In the genomic region with DNA sequence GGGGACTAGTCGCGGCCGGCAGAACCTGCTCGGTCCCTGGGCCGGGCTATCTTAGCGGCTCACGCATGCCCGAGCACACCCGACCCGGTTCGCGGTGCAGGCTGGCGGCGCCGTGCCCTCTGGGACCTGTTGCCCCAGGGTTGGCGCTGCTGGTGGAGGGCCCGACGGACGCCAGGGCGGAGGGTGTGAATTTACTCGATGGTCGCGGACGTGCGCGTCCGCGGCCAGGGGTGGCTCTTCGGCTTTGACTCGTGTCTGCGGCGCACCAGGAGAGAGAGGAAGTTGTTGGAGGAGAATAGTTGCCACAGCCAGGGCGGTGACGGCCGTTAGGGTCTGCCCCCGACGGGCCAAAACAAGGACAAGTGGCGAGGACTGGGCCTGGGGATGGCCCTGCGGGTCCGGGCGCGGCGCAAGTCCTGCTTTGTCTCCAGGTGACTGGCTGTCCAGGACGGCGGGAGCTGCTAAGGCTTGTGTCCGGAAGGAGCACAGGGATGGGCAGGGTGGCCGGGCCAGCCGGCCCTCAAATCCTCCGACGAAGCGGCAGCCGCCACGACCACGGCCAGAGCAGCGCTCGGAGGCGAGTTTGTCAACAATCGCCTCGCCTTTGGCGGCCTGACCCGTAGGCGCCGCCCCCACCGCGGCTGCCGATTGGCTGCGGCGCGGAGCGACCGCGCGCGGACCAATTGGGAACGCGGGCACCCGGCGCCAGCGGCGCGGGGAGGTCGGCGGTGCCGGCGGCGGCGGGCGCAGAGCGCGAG, we compare ENCODE assay signal across 8 cellular contexts. TPM values are rescaled to one million over a fixed set of nuclear protein-coding genes. Genes with fewer than 3 reads are reported as not detected.
A peak's percentile ranks its signal among the peaks of the same experiment; 100 is the strongest.
DNase-seq lines count a peak whose midpoint lies in the region; ATAC-seq and TF ChIP-seq lines count a peak whose summit lies in the region.

No MANE protein-coding gene starts in this region.

- peak overlapping the region; percentile 80 to 87 for H3K27ac ChIP-seq in left lung

- peak overlapping the region; percentile 66 to 81 for H3K4me3 ChIP-seq in left lung

- intact Hi-C loops in dendritic cell treated with granulocyte-macrophage colony-stimulating factor and Interleukin-4, amounts not matched to agents 40 ng/mL and 50 ng/mL, for 4 days (cut with micrococcal nuclease): no loop called here
- intact Hi-C loops in left lung (cut with DNase I): no loop called here

- H3K9me3 ChIP-seq in left lung: no peaks in the 10 kb centered on the region

- peaks cover 59% of the 10 kb centered on the region for H3K36me3 Mint-ChIP-seq in dendritic cell treated with granulocyte-macrophage colony-stimulating factor and Interleukin-4, amounts not matched to agents 40 ng/mL and 50 ng/mL, for 4 days (ENCODE audit: low read depth)

- H3K36me3 ChIP-seq in left lung: peaks cover 0 to 18% of the 10 kb centered on the region in 2 donors

- peak overlapping the region; percentile 96 for H3K4me3 Mint-ChIP-seq in dendritic cell treated with granulocyte-macrophage colony-stimulating factor and Interleukin-4, amounts not matched to agents 40 ng/mL and 50 ng/mL, for 4 days

- DNase-seq in AML-193 (lab: John Stamatoyannopoulos, UW) (peak; percentile 73 to 80), NCI-H446 treated with DMSO at 0.1 percent for 48 hours (lab: John Stamatoyannopoulos, UW) (peak; percentile 63), left lung (peak; percentile 90 to 96)
- DNase-seq in activated CD4-positive, alpha-beta T cell treated with anti-CD3 and anti-CD28 coated beads for 48 hours: peak; percentile 84
- DNase-seq in stimulated activated CD4-positive, alpha-beta T cell treated with anti-CD3 and anti-CD28 coated beads, Interleukin-1b, Interleukin-23, amount 100 ng/mL, for 48 hours: peak; percentile 74

- peaks cover 29% of the 10 kb centered on the region for H3K27me3 Mint-ChIP-seq in dendritic cell treated with granulocyte-macrophage colony-stimulating factor and Interleukin-4, amounts not matched to agents 40 ng/mL and 50 ng/mL, for 4 days

- no peaks in the 10 kb centered on the region for H3K9me3 Mint-ChIP-seq in dendritic cell treated with granulocyte-macrophage colony-stimulating factor and Interleukin-4, amounts not matched to agents 40 ng/mL and 50 ng/mL, for 4 days

- H3K4me1 ChIP-seq in left lung: peaks cover 0 to 57% of the 10 kb centered on the region in 2 donors

- peak overlapping the region; percentile 98 for H3K27ac Mint-ChIP-seq in dendritic cell treated with granulocyte-macrophage colony-stimulating factor and Interleukin-4, amounts not matched to agents 40 ng/mL and 50 ng/mL, for 4 days

- peaks cover 61% of the 10 kb centered on the region for H3K4me1 Mint-ChIP-seq in dendritic cell treated with granulocyte-macrophage colony-stimulating factor and Interleukin-4, amounts not matched to agents 40 ng/mL and 50 ng/mL, for 4 days (ENCODE audit: low read depth)

- ATAC-seq in GM19043 (IDR thresholded peaks at IDR 0.05; ENCODE audit: low read depth, unreplicated experiment) (peak; percentile 46), HG03280 (IDR thresholded peaks at IDR 0.05; ENCODE audit: unreplicated experiment) (peak; percentile 51), left lung (peak; percentile 75)

- H3K27me3 ChIP-seq in left lung: peaks cover 6 to 35% of the 10 kb centered on the region in 2 donors

- TF ChIP-seq CTCF in left lung (IDR thresholded peaks at IDR 0.05): no peak

RNA-seq across cellular contexts. Expression of gene BCL2L11, which starts 1.3 kb away (rescaled TPM):
- 10 to 100 TPM; 16.7 to 17.4 TPM for total RNA-seq in left lung

Comparison
In these comparisons a context has a peak if more than half of its experiments do, and no peak if none do; other contexts are left out.
1. Peak in every context shown above with its lines: DNase-seq, ATAC-seq, H3K4me3 ChIP-seq and H3K27ac ChIP-seq.